In genomic region chr16:48384982-48385271, GRCh38 we compare ENCODE assay signal across 8 cellular contexts. TPM values are rescaled to one million over a fixed set of nuclear protein-coding genes. Genes with fewer than 3 reads are reported as not detected.
DNase-seq lines count a peak whose midpoint lies in the region; ATAC-seq, FAIRE-seq and TF ChIP-seq lines count a peak whose summit lies in the region.

No MANE protein-coding gene starts in this region.

- TF ChIP-seq EP300 in stomach (IDR thresholded peaks at IDR 0.05): no peak

- WGBS in stomach, 5 donors: 0 to 3% (median 1%) methylated on average over 3 to 41 of the region's 42 CpGs

- TF ChIP-seq CTCF in CD8-positive, alpha-beta T cell (IDR thresholded peaks at IDR 0.05): no peak
- TF ChIP-seq CTCF in activated CD8-positive, alpha-beta T cell treated with anti-CD3 and anti-CD28 coated beads for 36 hours (IDR thresholded peaks at IDR 0.05): no peak
- no peak for TF ChIP-seq CTCF in stomach (IDR thresholded peaks at IDR 0.05)

- peak overlapping the region; percentile 84 for H3K4me3 Mint-ChIP-seq in CD8-positive, alpha-beta T cell
- H3K4me3 Mint-ChIP-seq in activated CD8-positive, alpha-beta T cell treated with anti-CD3 and anti-CD28 coated beads for 36 hours: peak overlapping the region; percentile 81

- FAIRE-seq in RCC 7860 (lab: Jason Lieb, UNC): no peak

- H3K4me1 ChIP-seq in CD8-positive, alpha-beta T cell (ENCODE audit: insufficient read depth, low read length): peaks cover 14% of the 10 kb centered on the region
- no peaks in the 10 kb centered on the region for H3K4me1 ChIP-seq in iPS-15b (ENCODE audit: control insufficient read depth, insufficient read depth, low read length)
- peaks cover 17 to 48% (median 33%) of the 10 kb centered on the region in 4 donors for H3K4me1 ChIP-seq in stomach

- peak overlapping the region; percentile 87 for H3K9ac ChIP-seq in iPS-15b (ENCODE audit: low read depth, low read length)

- peak overlapping the region; percentile 53 for H3K4me3 ChIP-seq in CD8-positive, alpha-beta T cell (ENCODE audit: low read depth, low read length)
- H3K4me3 ChIP-seq in iPS-15b (ENCODE audit: low read depth, low read length) (peak overlapping the region; percentile 47), stomach (peak overlapping the region; percentile 89 to 93 (median 91))

- H3K9me3 ChIP-seq in CD8-positive, alpha-beta T cell (ENCODE audit: low read length): no peaks in the 10 kb centered on the region
- no peaks in the 10 kb centered on the region for H3K9me3 ChIP-seq in iPS-15b (ENCODE audit: control insufficient read depth, insufficient read depth, low read length)
- no peaks in the 10 kb centered on the region for H3K9me3 ChIP-seq in stomach

- CTCF ChIA-PET in CD8-positive, alpha-beta T cell (lab: Charles Lee): interaction anchor here (1.1 to 2.1 kb wide), 4 partner anchors 30 to 246 kb away, joined by 4 to 9 read pairs (median 7); no protein-coding TSS in a partner anchor
- CTCF ChIA-PET in activated CD8-positive, alpha-beta T cell treated with anti-CD3 and anti-CD28 coated beads for 36 hours (lab: Charles Lee): interaction anchor here (0.7 to 2.9 kb wide), 6 partner anchors 9 to 245 kb away, joined by 3 to 19 read pairs (median 4); no protein-coding TSS in a partner anchor

- intact Hi-C loops in CD8-positive, alpha-beta T cell (cut with DNase I, micrococcal nuclease): loop anchor here (1.0 to 10.0 kb wide), 16 partner anchors 18 to 1710 kb away; partner anchors contain the start of genes C16orf87 (in 2 of the 2), DNAJA2 (in 2 of the 2), NETO2 (in 2 of the 2) and ABCC11 (in 1 of the 2)
- intact Hi-C loops in activated CD8-positive, alpha-beta T cell treated with anti-CD3 and anti-CD28 coated beads for 36 hours (cut with micrococcal nuclease): loop anchor here (2.0 kb wide), 1 partner anchor 18 kb away; no protein-coding TSS in a partner anchor
- intact Hi-C loops in stomach (cut with DNase I; ENCODE audit: low total_unique reads): no loop called here

- H3K27ac ChIP-seq in CD8-positive, alpha-beta T cell (ENCODE audit: low read depth, low read length): peak overlapping the region; percentile 68
- peak overlapping the region; percentile 96 to 100 (median 99) for H3K27ac ChIP-seq in stomach

- H3K9me3 Mint-ChIP-seq in CD8-positive, alpha-beta T cell: no peaks in the 10 kb centered on the region
- no peaks in the 10 kb centered on the region for H3K9me3 Mint-ChIP-seq in activated CD8-positive, alpha-beta T cell treated with anti-CD3 and anti-CD28 coated beads for 36 hours

- no peaks in the 10 kb centered on the region for H3K27me3 Mint-ChIP-seq in CD8-positive, alpha-beta T cell (ENCODE audit: low read depth)
- no peaks in the 10 kb centered on the region for H3K27me3 Mint-ChIP-seq in activated CD8-positive, alpha-beta T cell treated with anti-CD3 and anti-CD28 coated beads for 36 hours

- POLR2A ChIA-PET in CD8-positive, alpha-beta T cell (lab: Charles Lee): interaction anchor here (1.0 to 2.4 kb wide), 9 partner anchors 8 to 246 kb away, joined by 4 to 10 read pairs (median 6); partner anchors contain the start of gene N4BP1
- POLR2A ChIA-PET in activated CD8-positive, alpha-beta T cell treated with anti-CD3 and anti-CD28 coated beads for 36 hours (lab: Charles Lee): interaction anchor here (0.7 to 1.8 kb wide), 10 partner anchors 12 to 239 kb away, joined by 3 to 14 read pairs (median 4); no protein-coding TSS in a partner anchor

- peak; percentile 48 for ATAC-seq in CD8-positive, alpha-beta T cell
- ATAC-seq in HG03139 (IDR thresholded peaks at IDR 0.05; ENCODE audit: unreplicated experiment): peak; percentile 46
- peak; percentile 69 for ATAC-seq in activated CD8-positive, alpha-beta T cell treated with anti-CD3 and anti-CD28 coated beads for 36 hours

- H3K4me1 Mint-ChIP-seq in CD8-positive, alpha-beta T cell (ENCODE audit: low read depth): peaks cover 28% of the 10 kb centered on the region
- H3K4me1 Mint-ChIP-seq in activated CD8-positive, alpha-beta T cell treated with anti-CD3 and anti-CD28 coated beads for 36 hours (ENCODE audit: low read depth): peaks cover 21% of the 10 kb centered on the region

- H3K36me3 Mint-ChIP-seq in CD8-positive, alpha-beta T cell: peaks cover 4% of the 10 kb centered on the region
- H3K36me3 Mint-ChIP-seq in activated CD8-positive, alpha-beta T cell treated with anti-CD3 and anti-CD28 coated beads for 36 hours (ENCODE audit: low read depth): peaks cover 11% of the 10 kb centered on the region

- H3K36me3 ChIP-seq in CD8-positive, alpha-beta T cell (ENCODE audit: insufficient read depth, low read length): no peaks in the 10 kb centered on the region
- H3K36me3 ChIP-seq in iPS-15b (ENCODE audit: control insufficient read depth, insufficient read depth, low read length) (no peaks in the 10 kb centered on the region), stomach (no peaks in the 10 kb centered on the region)

- H3K27me3 ChIP-seq in CD8-positive, alpha-beta T cell (ENCODE audit: insufficient read depth, low read length): no peaks in the 10 kb centered on the region
- H3K27me3 ChIP-seq in iPS-15b (ENCODE audit: control insufficient read depth, insufficient read depth, low read length): no peaks in the 10 kb centered on the region
- H3K27me3 ChIP-seq in stomach: no peaks in the 10 kb centered on the region

- DNase-seq in CD8-positive, alpha-beta T cell: no peak
- DNase-seq in GM19238 (ENCODE audit: insufficient read length, low spot score): peak; percentile 66
- DNase-seq in activated CD8-positive, alpha-beta T cell treated with anti-CD3 and anti-CD28 coated beads for 36 hours: no peak
- no peak for DNase-seq in stomach
- DNase-seq in activated CD4-positive, alpha-beta T cell treated with anti-CD3 and anti-CD28 coated beads for 4 hours: no peak
- DNase-seq in RCC 7860 (ENCODE audit: low spot score): no peak

- no peak overlapping the region for H3K27ac Mint-ChIP-seq in CD8-positive, alpha-beta T cell
- no peak overlapping the region for H3K27ac Mint-ChIP-seq in activated CD8-positive, alpha-beta T cell treated with anti-CD3 and anti-CD28 coated beads for 36 hours

- TF ChIP-seq POLR2A in stomach (IDR thresholded peaks at IDR 0.05): no peak

RNA-seq across cellular contexts. Expression of gene SIAH1, which starts 0.3 kb away (rescaled TPM):
- total RNA-seq in CD8-positive, alpha-beta T cell: 10 to 100 TPM; 28.1 to 34.8 TPM
- 10 to 100 TPM; 13.3 to 14.3 TPM for total RNA-seq in activated CD8-positive, alpha-beta T cell treated with anti-CD3 and anti-CD28 coated beads for 36 hours
- total RNA-seq in stomach: 10 to 100 TPM; 12.5 to 77.7 (median 33.3) TPM
- 10 to 100 TPM; 10.9 to 19.4 (median 11.4) TPM for polyA plus RNA-seq in stomach
